In genomic region chr5:149456597-149457392, GRCh38 we compare ENCODE assay signal across 1 cellular context.
TF ChIP-seq lines count a peak whose summit lies in the region.

No MANE protein-coding gene starts in this region.

TF ChIP-seq in IMR-90, 13 proteins besides CTCF, POLR2A, EP300 and RAD21:
- TF ChIP-seq NFE2L2 (IDR thresholded peaks at IDR 0.05; ENCODE audit: low read depth, low read length) = no peak
- TF ChIP-seq MXI1 (IDR thresholded peaks at IDR 0.05; ENCODE audit: borderline replicate concordance, low read depth, low read length) = no peak
- TF ChIP-seq MAZ (IDR thresholded peaks at IDR 0.05; ENCODE audit: borderline replicate concordance, low read depth, low read length) = no peak
- TF ChIP-seq FOS (IDR thresholded peaks at IDR 0.05; ENCODE audit: low read depth, low read length) = no peak
- TF ChIP-seq RCOR1 (IDR thresholded peaks at IDR 0.05; ENCODE audit: insufficient replicate concordance, low read length) = no peak
- TF ChIP-seq SMC3 (IDR thresholded peaks at IDR 0.05; ENCODE audit: low read depth, low read length) = no peak
- no peak for TF ChIP-seq RFX5 (IDR thresholded peaks at IDR 0.05; ENCODE audit: low read depth, low read length)
- no peak for TF ChIP-seq MAFK (IDR thresholded peaks at IDR 0.05; ENCODE audit: low read depth, low read length)
- no peak for TF ChIP-seq BHLHE40 (IDR thresholded peaks at IDR 0.05; ENCODE audit: low read depth, low read length)
- TF ChIP-seq USF2 (IDR thresholded peaks at IDR 0.05; ENCODE audit: low read depth, low read length) = no peak
- TF ChIP-seq CHD1 (IDR thresholded peaks at IDR 0.05; ENCODE audit: low read depth, low read length) = no peak
- no peak for TF ChIP-seq CEBPB (IDR thresholded peaks at IDR 0.05; ENCODE audit: low read depth, low read length)
